In the genomic region with DNA sequence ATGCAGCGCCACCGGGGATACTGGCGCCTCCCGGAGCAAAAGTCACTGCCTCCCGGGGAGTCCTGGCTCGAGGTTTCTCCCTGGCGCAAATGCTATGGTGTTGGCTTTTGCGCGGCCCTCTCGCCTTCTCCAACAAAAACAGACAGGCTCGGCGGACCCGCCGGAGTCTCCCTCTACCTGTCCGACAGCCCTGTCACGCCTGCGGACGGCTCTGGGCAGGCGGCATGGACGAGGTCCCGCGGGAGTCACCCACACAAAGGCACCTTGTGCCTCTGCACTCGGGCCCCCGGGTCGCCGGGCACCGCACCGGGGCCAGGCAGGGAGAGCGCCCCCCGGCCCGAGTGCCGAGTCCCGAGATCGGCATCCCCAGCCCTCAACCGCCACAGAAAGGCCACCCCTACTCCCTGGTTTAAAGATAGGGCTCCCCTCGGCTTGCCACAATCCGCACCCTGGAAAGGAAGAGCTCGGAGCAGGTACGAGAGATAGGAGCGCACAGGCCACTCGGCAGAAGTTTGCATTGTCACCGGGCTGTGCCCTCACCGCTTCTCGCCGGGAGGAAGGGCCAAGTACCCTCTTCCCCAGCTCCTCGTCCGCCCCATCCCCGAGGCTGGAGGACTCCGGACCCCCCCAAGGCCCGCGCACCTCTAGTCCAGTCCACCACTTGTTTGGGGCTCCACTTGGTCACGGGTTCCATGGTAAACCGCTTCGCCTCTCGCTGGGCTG, we compare ENCODE assay signal across 8 cellular contexts. TPM values are rescaled to one million over a fixed set of nuclear protein-coding genes. Genes with fewer than 3 reads are reported as not detected.
DNase-seq lines count a peak whose midpoint lies in the region; ATAC-seq and TF ChIP-seq lines count a peak whose summit lies in the region.

No MANE protein-coding gene starts in this region.

- H3K27ac ChIP-seq in ascending aorta: peak overlapping the region; percentile 91 to 93

- intact Hi-C loops in ascending aorta (cut with DNase I): loop anchor here (2.0 to 10.0 kb wide), 8 partner anchors 37 to 355 kb away; a partner anchor contains a TSS

- H3K4me1 ChIP-seq in ES-I3 (ENCODE audit: insufficient read depth, low read length) (peaks cover 16% of the 10 kb centered on the region; the same call in 1 of the 2 replicates), ascending aorta (peaks cover 0 to 12% of the 10 kb centered on the region in 2 donors)

- DNase-seq in LHCN-M2 (ENCODE audit: low read depth): peak; percentile 28
- DNase-seq in ascending aorta (ENCODE audit: low spot score in 2 of 2): no peak
- DNase-seq in iPS-NIHi11 (ENCODE audit: low spot score): peak; percentile 43
- peak; percentile 29 for DNase-seq in stimulated activated CD8-positive, alpha-beta memory T cell treated with anti-CD3 and anti-CD28 coated beads, Interleukin-4, amount 100 ng/mL, for 48 hours
- no peak for DNase-seq in NCI-H226
- DNase-seq in NCI-H774 (lab: John Stamatoyannopoulos, UW): no peak

- no peak for TF ChIP-seq CTCF in ascending aorta (IDR thresholded peaks at IDR 0.05)

- peak overlapping the region; percentile 67 to 79 for H3K4me3 ChIP-seq in ascending aorta

- no peaks in the 10 kb centered on the region for H3K27me3 ChIP-seq in ascending aorta

- H3K36me3 ChIP-seq in ES-I3 (ENCODE audit: insufficient read depth, low read length) (no peaks in the 10 kb centered on the region), ascending aorta (no peaks in the 10 kb centered on the region)

- H3K9ac ChIP-seq in ES-I3 (ENCODE audit: low read depth, low read length): peak overlapping the region; percentile 78

- H3K9me3 ChIP-seq in ES-I3 (ENCODE audit: control insufficient read depth, insufficient read depth, low read length): no peaks in the 10 kb centered on the region
- no peaks in the 10 kb centered on the region for H3K9me3 ChIP-seq in ascending aorta

- peak; percentile 24 for ATAC-seq in GM21619 (IDR thresholded peaks at IDR 0.05; ENCODE audit: unreplicated experiment)

RNA-seq across cellular contexts. Expression of a gene that starts 0.9 kb away (rescaled TPM):
- total RNA-seq in LHCN-M2 (2014; rRNA removed) (4.4 and 5.6 TPM in 2 replicates), ascending aorta (9.7 TPM)
- polyA plus RNA-seq in LHCN-M2 (2012): 3.0 TPM

Comparison
In these comparisons a context has a peak if more than half of its experiments do, and no peak if none do; other contexts are left out.
1. DNase-seq: peak in LHCN-M2 (single experiment), iPS-NIHi11 (single experiment) and stimulated activated CD8-positive, alpha-beta memory T cell treated with anti-CD3 and anti-CD28 coated beads, Interleukin-4, amount 100 ng/mL, for 48 hours (single experiment); none in ascending aorta (0 of 2), NCI-H226 (single experiment) and NCI-H774 (single experiment).